ENCODE assay signal across 8 cellular contexts in genomic region chr20:36606171-36607116, GRCh38. TPM values are rescaled to one million over a fixed set of nuclear protein-coding genes. Genes with fewer than 3 reads are reported as not detected.
DNase-seq lines count a peak whose midpoint lies in the region; ATAC-seq and TF ChIP-seq lines count a peak whose summit lies in the region.

No MANE protein-coding gene starts in this region.

- H3K27ac Mint-ChIP-seq in CD4-positive, alpha-beta T cell: peak overlapping the region; percentile 97
- H3K27ac Mint-ChIP-seq in activated CD8-positive, alpha-beta T cell treated with anti-CD3 and anti-CD28 coated beads, Interleukin-2, amount 10 ng/mL, durations not matched to agents 7 days and 5 days: peak overlapping the region; percentile 98
- peak overlapping the region; percentile 85 for H3K27ac Mint-ChIP-seq in glutamatergic neuron (ENCODE audit: unreplicated experiment)

- peaks cover 18 to 22% (median 21%) of the 10 kb centered on the region in 3 donors for H3K4me1 ChIP-seq in skeletal muscle tissue (ENCODE audit: control insufficient read depth in 3 of 3, insufficient read depth in 3 of 3, low read length in 3 of 3)

- peaks cover 19 to 29% (median 26%) of the 10 kb centered on the region in 3 donors for H3K36me3 ChIP-seq in skeletal muscle tissue (ENCODE audit: control insufficient read depth in 3 of 3, insufficient read depth in 3 of 3, low read length in 3 of 3)

- no peaks in the 10 kb centered on the region for H3K9me3 ChIP-seq in CD4-positive, alpha-beta T cell (ENCODE audit: control insufficient read depth, low read length)
- no peaks in the 10 kb centered on the region for H3K9me3 ChIP-seq in skeletal muscle tissue (ENCODE audit: control insufficient read depth in 3 of 3, low read length in 3 of 3)

- CTCF ChIA-PET in CD4-positive, alpha-beta T cell (lab: Charles Lee): interaction anchor here (0.8 to 4.0 kb wide), 15 partner anchors 13 to 167 kb away, joined by 3 to 68 read pairs (median 6); partner anchors contain the start of genes DSN1, NDRG3, SLA2 and TGIF2
- CTCF ChIA-PET in activated CD8-positive, alpha-beta T cell treated with anti-CD3 and anti-CD28 coated beads, Interleukin-2, amount 10 ng/mL, durations not matched to agents 7 days and 5 days (lab: Charles Lee): interaction anchor here (0.6 to 4.1 kb wide), 27 partner anchors 11 to 291 kb away, joined by 3 to 75 read pairs (median 6); partner anchors contain the start of genes DSN1, MYL9, SLA2 and TGIF2

- H3K9ac ChIP-seq in skeletal muscle tissue (ENCODE audit: low read depth in 1 of 3, low read length in 3 of 3): peak overlapping the region; percentile 79 to 96 (median 96)

- H3K9me3 Mint-ChIP-seq in CD4-positive, alpha-beta T cell: no peaks in the 10 kb centered on the region
- H3K9me3 Mint-ChIP-seq in activated CD8-positive, alpha-beta T cell treated with anti-CD3 and anti-CD28 coated beads, Interleukin-2, amount 10 ng/mL, durations not matched to agents 7 days and 5 days (ENCODE audit: insufficient read depth): no peaks in the 10 kb centered on the region
- peaks cover 4% of the 10 kb centered on the region for H3K9me3 Mint-ChIP-seq in glutamatergic neuron (ENCODE audit: unreplicated experiment)

- H3K4me3 Mint-ChIP-seq in CD4-positive, alpha-beta T cell: peak overlapping the region; percentile 98
- peak overlapping the region; percentile 98 for H3K4me3 Mint-ChIP-seq in activated CD8-positive, alpha-beta T cell treated with anti-CD3 and anti-CD28 coated beads, Interleukin-2, amount 10 ng/mL, durations not matched to agents 7 days and 5 days
- peak overlapping the region; percentile 99 for H3K4me3 Mint-ChIP-seq in glutamatergic neuron (ENCODE audit: unreplicated experiment)

- H3K36me3 Mint-ChIP-seq in CD4-positive, alpha-beta T cell (ENCODE audit: low read depth): peaks cover 60% of the 10 kb centered on the region
- H3K36me3 Mint-ChIP-seq in activated CD8-positive, alpha-beta T cell treated with anti-CD3 and anti-CD28 coated beads, Interleukin-2, amount 10 ng/mL, durations not matched to agents 7 days and 5 days (ENCODE audit: low read depth): peaks cover 51% of the 10 kb centered on the region
- no peaks in the 10 kb centered on the region for H3K36me3 Mint-ChIP-seq in glutamatergic neuron (ENCODE audit: unreplicated experiment)

- no peak for ATAC-seq in CD4-positive, alpha-beta T cell (ENCODE audit: poor library complexity)
- no peak for ATAC-seq in activated CD8-positive, alpha-beta T cell treated with anti-CD3 and anti-CD28 coated beads, Interleukin-2, amount 10 ng/mL, durations not matched to agents 7 days and 5 days
- no peak for ATAC-seq in HG03159 (IDR thresholded peaks at IDR 0.05; ENCODE audit: unreplicated experiment)

- H3K27ac ChIP-seq in CD4-positive, alpha-beta T cell (ENCODE audit: low read depth, low read length): peak overlapping the region; percentile 93
- peak overlapping the region; percentile 93 for H3K27ac ChIP-seq in skeletal muscle tissue (ENCODE audit: low read depth, low read length)

- TF ChIP-seq EP300 in Ishikawa (IDR thresholded peaks at IDR 0.05; ENCODE audit: borderline replicate concordance): no peak

- POLR2A ChIA-PET in CD4-positive, alpha-beta T cell (lab: Charles Lee): interaction anchor here (0.6 to 4.4 kb wide), 28 partner anchors 11 to 652 kb away, joined by 3 to 121 read pairs (median 6); partner anchors contain the start of genes AAR2, DSN1, SCAND1 and SLA2
- POLR2A ChIA-PET in activated CD8-positive, alpha-beta T cell treated with anti-CD3 and anti-CD28 coated beads, Interleukin-2, amount 10 ng/mL, durations not matched to agents 7 days and 5 days (lab: Charles Lee): interaction anchor here (0.7 to 4.0 kb wide), 17 partner anchors 10 to 276 kb away, joined by 3 to 70 read pairs (median 4); partner anchors contain the start of genes SLA2 and TGIF2

- H3K4me3 ChIP-seq in skeletal muscle tissue (ENCODE audit: low read length in 3 of 3): peak overlapping the region; percentile 84 to 93 (median 92)

- peaks cover 34% of the 10 kb centered on the region for H3K4me1 Mint-ChIP-seq in CD4-positive, alpha-beta T cell (ENCODE audit: low read depth)
- H3K4me1 Mint-ChIP-seq in activated CD8-positive, alpha-beta T cell treated with anti-CD3 and anti-CD28 coated beads, Interleukin-2, amount 10 ng/mL, durations not matched to agents 7 days and 5 days (ENCODE audit: low read depth): peaks cover 32% of the 10 kb centered on the region
- peaks cover 2% of the 10 kb centered on the region for H3K4me1 Mint-ChIP-seq in glutamatergic neuron (ENCODE audit: low read depth, unreplicated experiment)

- no peaks in the 10 kb centered on the region for H3K27me3 Mint-ChIP-seq in CD4-positive, alpha-beta T cell
- H3K27me3 Mint-ChIP-seq in activated CD8-positive, alpha-beta T cell treated with anti-CD3 and anti-CD28 coated beads, Interleukin-2, amount 10 ng/mL, durations not matched to agents 7 days and 5 days (ENCODE audit: low read depth): no peaks in the 10 kb centered on the region
- H3K27me3 Mint-ChIP-seq in glutamatergic neuron (ENCODE audit: unreplicated experiment): peaks cover 6% of the 10 kb centered on the region

- no peak for DNase-seq in CD4-positive, alpha-beta T cell
- no peak for DNase-seq in activated CD8-positive, alpha-beta T cell treated with anti-CD3 and anti-CD28 coated beads, Interleukin-2, amount 10 ng/mL, durations not matched to agents 7 days and 5 days
- DNase-seq in glutamatergic neuron: no peak
- no peak for DNase-seq in SHP77 treated with DMSO at 0.1 percent for 48 hours (lab: John Stamatoyannopoulos, UW)
- no peak for DNase-seq in kidney glomerular epithelial cell (lab: John Stamatoyannopoulos, UW)

- no peaks in the 10 kb centered on the region for H3K27me3 ChIP-seq in CD4-positive, alpha-beta T cell (ENCODE audit: control insufficient read depth, insufficient read depth, low read length)
- H3K27me3 ChIP-seq in skeletal muscle tissue (ENCODE audit: control insufficient read depth in 3 of 3, insufficient read depth in 3 of 3, low read length in 3 of 3): no peaks in the 10 kb centered on the region

- TF ChIP-seq RAD21 in Ishikawa (IDR thresholded peaks at IDR 0.05; ENCODE audit: low read depth): no peak

- intact Hi-C loops in CD4-positive, alpha-beta T cell (cut with DNase I, micrococcal nuclease): loop anchor here (2.0 to 5.0 kb wide), 3 partner anchors 140 to 166 kb away; partner anchors contain the start of genes DSN1 (in 2 of the 2) and NDRG3 (in 1 of the 2)

- no peak for TF ChIP-seq CTCF in CD4-positive, alpha-beta T cell (IDR thresholded peaks at IDR 0.05)
- TF ChIP-seq CTCF in glutamatergic neuron (IDR thresholded peaks at IDR 0.05; ENCODE audit: partially characterized antibody, unreplicated experiment): no peak

TF ChIP-seq in Ishikawa, 13 proteins besides CTCF, POLR2A, EP300 and RAD21:
- TF ChIP-seq TCF12 (IDR thresholded peaks at IDR 0.05; ENCODE audit: low read depth) (no peak), REST (IDR thresholded peaks at IDR 0.05; ENCODE audit: low read depth) (no peak), CREB1 (IDR thresholded peaks at IDR 0.05; ENCODE audit: low read depth) (no peak), NFIC (IDR thresholded peaks at IDR 0.05) (no peak), CEBPB (IDR thresholded peaks at IDR 0.05) (0 out of 2 replicates have a peak, but pooled peaks have one; percentile 31)

RNA-seq across cellular contexts. Expression of gene RAB5IF, which starts 0.9 kb away (rescaled TPM):
- 10 to 100 TPM; 62.6 to 74.8 TPM for total RNA-seq in CD4-positive, alpha-beta T cell
- 100 to 1,000 TPM; 108 to 109 TPM for total RNA-seq in activated CD8-positive, alpha-beta T cell treated with anti-CD3 and anti-CD28 coated beads, Interleukin-2, amount 10 ng/mL, durations not matched to agents 7 days and 5 days
- total RNA-seq in glutamatergic neuron (ENCODE audit: unreplicated experiment): 48.9 TPM
- total RNA-seq in skeletal muscle tissue: 47.5 TPM

RNA-seq across cellular contexts. Expression of gene TGIF2, which starts 33.0 kb away (rescaled TPM):
- total RNA-seq in CD4-positive, alpha-beta T cell: 10 to 100 TPM; 29.2 to 34.5 TPM
- total RNA-seq in activated CD8-positive, alpha-beta T cell treated with anti-CD3 and anti-CD28 coated beads, Interleukin-2, amount 10 ng/mL, durations not matched to agents 7 days and 5 days: 10 to 100 TPM; 29.2 to 32.9 TPM
- total RNA-seq in glutamatergic neuron (ENCODE audit: unreplicated experiment) (10.1 TPM), skeletal muscle tissue (20.4 TPM)

RNA-seq across cellular contexts. Expression of gene SLA2, which starts 39.6 kb away (rescaled TPM):
- total RNA-seq in CD4-positive, alpha-beta T cell: 10 to 100 TPM; 19.9 to 21.3 TPM
- total RNA-seq in activated CD8-positive, alpha-beta T cell treated with anti-CD3 and anti-CD28 coated beads, Interleukin-2, amount 10 ng/mL, durations not matched to agents 7 days and 5 days: 100 to 1,000 TPM; 131 to 137 TPM
- total RNA-seq in glutamatergic neuron (ENCODE audit: unreplicated experiment) (not detected), skeletal muscle tissue (not detected)

Comparison
In these comparisons a context has a peak if more than half of its experiments do, and no peak if none do; other contexts are left out.
1. RNA of gene SLA2, which starts 39.6 kb away (total RNA-seq): 131 to 137 TPM in activated CD8-positive, alpha-beta T cell treated with anti-CD3 and anti-CD28 coated beads, Interleukin-2, amount 10 ng/mL, durations not matched to agents 7 days and 5 days and 19.9 to 21.3 TPM in CD4-positive, alpha-beta T cell; not detected in glutamatergic neuron (single experiment) and not detected in skeletal muscle tissue (single experiment); every median in the first group is over 10 times any median in the second.
2. Peak in every context shown above with its lines, with median percentiles within 50 percentile points of each other: H3K27ac Mint-ChIP-seq and H3K4me3 Mint-ChIP-seq.